29 cellular contexts compared by ENCODE assay signal in the genomic region with DNA sequence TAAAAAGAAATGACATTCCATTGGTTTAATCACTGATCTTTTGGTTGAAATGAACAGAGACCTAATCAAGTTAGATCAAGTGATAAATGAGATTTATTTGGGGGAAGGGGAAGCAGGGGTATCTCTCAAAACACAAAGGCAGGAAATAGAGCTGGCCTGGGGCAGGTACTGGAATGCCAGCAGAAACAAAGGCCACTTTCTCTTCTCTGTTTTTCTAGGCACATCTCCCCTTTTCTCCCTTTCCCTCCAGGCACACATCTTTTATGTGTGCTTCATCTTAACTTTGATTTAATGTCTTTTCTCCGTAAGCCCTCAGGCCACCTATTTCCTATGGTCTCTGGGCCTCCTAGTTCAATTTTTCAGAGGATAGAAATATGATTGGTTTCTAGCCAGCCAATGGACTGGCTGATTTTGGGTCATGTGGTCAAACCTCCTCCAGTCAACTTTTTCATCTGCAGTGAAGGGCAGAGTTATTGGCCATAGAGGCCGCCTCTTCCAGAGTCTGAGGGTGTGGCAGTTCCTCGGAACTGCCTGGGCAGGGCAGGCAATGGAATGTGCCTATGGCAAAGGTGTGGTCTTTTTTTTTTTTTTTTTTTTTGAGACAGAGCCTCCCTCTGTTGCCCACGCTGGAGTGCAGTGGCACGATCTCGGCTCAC. TPM values are rescaled to one million over a fixed set of nuclear protein-coding genes. Genes with fewer than 3 reads are reported as not detected.
A peak's percentile ranks its signal among the peaks of the same experiment; 100 is the strongest.
DNase-seq lines count a peak whose midpoint lies in the region; ATAC-seq and TF ChIP-seq lines count a peak whose summit lies in the region.
"Had no signal": no experiment of that assay in that cellular context is flagged by ENCODE, and none has a peak within 500 bp of the region (broad histone marks: within the 10 kb centered on the region; RNA-seq: fewer than 3 reads in every experiment).

No MANE protein-coding gene starts in this region.

- H3K4me3 ChIP-seq in epithelial cell of esophagus (ENCODE audit: low read length) (no peak overlapping the region), transverse colon (no peak overlapping the region), H7 (ENCODE audit: insufficient read depth, low read depth, low read length) (no peak overlapping the region)
- H3K4me3 ChIP-seq: lung, MG63, ovary, suprapubic skin, uterus had no signal

- TF ChIP-seq POLR2A in transverse colon (IDR thresholded peaks at IDR 0.05) = no peak

- peaks cover 54% of the 10 kb centered on the region for H3K4me1 Mint-ChIP-seq in HFFc6 (ENCODE audit: low read depth)
- H3K4me1 Mint-ChIP-seq: activated CD4-positive, alpha-beta T cell treated with anti-CD3 and anti-CD28 coated beads for 36 hours; CD14-positive monocyte; IgD-negative memory B cell; stimulated activated naive B cell treated with anti-CD40 and anti-IgM and Interleukin-4, amounts not matched to agents 10 μg/mL and 1 μg/mL and 100 μg/mL, for 72 hours had no signal

- TF ChIP-seq CTCF in HFFc6 (IDR thresholded peaks at IDR 0.05) (no peak), epithelial cell of esophagus (IDR thresholded peaks at IDR 0.05; ENCODE audit: insufficient read depth, low read depth, low read length, missing control alignments) (no peak), transverse colon (IDR thresholded peaks at IDR 0.05) (no peak)

- 0 out of 2 replicates have a peak, but pooled peaks cover 9% of the 10 kb centered on the region for H3K36me3 Mint-ChIP-seq in HFFc6 (ENCODE audit: low read depth)
- H3K36me3 Mint-ChIP-seq: activated naive CD8-positive, alpha-beta T cell; CD14-positive monocyte; IgD-negative memory B cell; stimulated activated naive B cell treated with anti-CD40 and anti-IgM and Interleukin-4, amounts not matched to agents 10 μg/mL and 1 μg/mL and 100 μg/mL, for 72 hours had no signal

- intact Hi-C loops in transverse colon (cut with DNase I; ENCODE audit: low total_unique reads) = no loop called here

- no peaks in the 10 kb centered on the region for H3K4me1 ChIP-seq in transverse colon
- H3K4me1 ChIP-seq: suprapubic skin, uterus had no signal

- no peaks in the 10 kb centered on the region; the same call in none of the 2 replicates for H3K27me3 Mint-ChIP-seq in HFFc6 (ENCODE audit: insufficient read depth)
- H3K27me3 Mint-ChIP-seq: activated CD4-positive, alpha-beta T cell treated with anti-CD3 and anti-CD28 coated beads for 36 hours; activated naive CD8-positive, alpha-beta T cell had no signal

- H3K27ac Mint-ChIP-seq in HFFc6 = peak overlapping the region; percentile 17; the same call in 1 of the 2 replicates
- H3K27ac Mint-ChIP-seq: activated CD4-positive, alpha-beta T cell treated with anti-CD3 and anti-CD28 coated beads for 36 hours; activated naive CD8-positive, alpha-beta T cell; CD14-positive monocyte; effector memory CD8-positive, alpha-beta T cell; IgD-negative memory B cell; stimulated activated naive B cell treated with anti-CD40 and anti-IgM and Interleukin-4, amounts not matched to agents 10 μg/mL and 1 μg/mL and 100 μg/mL, for 72 hours had no signal

- no peaks in the 10 kb centered on the region for H3K9me3 ChIP-seq in transverse colon
- H3K9me3 ChIP-seq: MG63, ovary, SK-N-SH, suprapubic skin, uterus had no signal

- H3K36me3 ChIP-seq in transverse colon (no peaks in the 10 kb centered on the region), H7 (replicated peaks; ENCODE audit: control insufficient read depth, insufficient read depth, low read length) (no peaks in the 10 kb centered on the region)
- H3K36me3 ChIP-seq: MG63, ovary, suprapubic skin, uterus had no signal

- DNase-seq in HFFc6 (no peak), RPMI7951 (ENCODE audit: low read depth) (peak; percentile 9), epithelial cell of esophagus (ENCODE audit: low read depth) (peak; percentile 54), transverse colon (peak; percentile 20), H7 (no peak), GM19240 (ENCODE audit: insufficient read length, low spot score) (no peak)
- DNase-seq: activated CD4-positive, alpha-beta T cell treated with anti-CD3 and anti-CD28 coated beads for 36 hours; activated T-cell treated with anti-CD3 and anti-CD28 coated beads for 4 hours; anterior cingulate cortex; effector memory CD8-positive, alpha-beta T cell; hypothalamus; islet precursor cell; MG63; NCI-H1417; NCI-H2081; NCI-H345; ovary; SK-N-SH; stimulated activated CD4-positive, alpha-beta T cell treated with anti-CD3 and anti-CD28 coated beads, Interleukin-4, amount 100 ng/mL, for 24 hours; stimulated activated naive B cell treated with anti-CD40 and anti-IgM and Interleukin-4, amounts not matched to agents 10 μg/mL and 1 μg/mL and 100 μg/mL, for 72 hours; T-helper 2 cell; uterus had no signal

- no peaks in the 10 kb centered on the region for H3K9me3 Mint-ChIP-seq in HFFc6
- H3K9me3 Mint-ChIP-seq: effector memory CD8-positive, alpha-beta T cell; stimulated activated naive B cell treated with anti-CD40 and anti-IgM and Interleukin-4, amounts not matched to agents 10 μg/mL and 1 μg/mL and 100 μg/mL, for 72 hours had no signal

- in situ Hi-C loops in transverse colon (cut with MboI; ENCODE audit: low pct_ligation_motif_present in 1 of 4, low pct_unique_long_range_greater_than_20kb in 1 of 4, low sequenced_read_pairs in 3 of 4) = no loop called here

- H3K27me3 ChIP-seq in transverse colon = no peaks in the 10 kb centered on the region
- no peaks in the 10 kb centered on the region for H3K27me3 ChIP-seq in H7 (ENCODE audit: control insufficient read depth, insufficient read depth, low read length)
- H3K27me3 ChIP-seq: MG63, ovary, suprapubic skin, uterus had no signal

- TF ChIP-seq EP300 in transverse colon (IDR thresholded peaks at IDR 0.05; ENCODE audit: low read depth) = no peak

- H3K4me3 Mint-ChIP-seq in HFFc6 = no peak overlapping the region
- H3K4me3 Mint-ChIP-seq: activated CD4-positive, alpha-beta T cell treated with anti-CD3 and anti-CD28 coated beads for 36 hours; activated naive CD8-positive, alpha-beta T cell; CD14-positive monocyte; effector memory CD8-positive, alpha-beta T cell; IgD-negative memory B cell; stimulated activated naive B cell treated with anti-CD40 and anti-IgM and Interleukin-4, amounts not matched to agents 10 μg/mL and 1 μg/mL and 100 μg/mL, for 72 hours had no signal

- 74 to 78% methylated on average over 1 to 6 of the region's 6 CpGs for WGBS in transverse colon (ENCODE audit: low coverage in 1 of 2), 2 donors

- no peak for ATAC-seq in activated CD4-positive, CD25-positive, alpha-beta regulatory T cell treated with anti-CD3 and anti-CD28 coated beads, Interleukin-2, amount 50 U/mL, for 24 hours
- ATAC-seq: activated CD4-positive, alpha-beta T cell treated with anti-CD3 and anti-CD28 coated beads for 36 hours; effector memory CD8-positive, alpha-beta T cell; sciatic nerve; stimulated activated naive B cell treated with anti-CD40 and anti-IgM and Interleukin-4, amounts not matched to agents 10 μg/mL and 1 μg/mL and 100 μg/mL, for 72 hours had no signal

- H3K27ac ChIP-seq in transverse colon = no peak overlapping the region
- H3K27ac ChIP-seq: ovary, suprapubic skin, uterus had no signal

RNA-seq across cellular contexts. Expression of a gene that starts 58.9 kb away (rescaled TPM):
- total RNA-seq in HFFc6 (2021; fragmentation: NEBNext Ultra II Directional; extraction: Animal tissue kit (Norgen Biotek cat#: 25700)) = 10 to 100 TPM; 28.2 to 37.0 (median 32.5) TPM
- 45.0 and 50.1 TPM in 2 replicates for total RNA-seq in RPMI7951 (2014; rRNA removed; shearing (Covaris generic))
- 10 to 100 TPM; 10.7 to 45.1 (median 31.0) TPM for total RNA-seq in transverse colon
- 84.4 and 87.1 TPM in 2 replicates for total RNA-seq in H7 (2014; rRNA removed; shearing (Covaris generic))

Comparison
In these comparisons a context has a peak if more than half of its experiments do, and no peak if none do; other contexts are left out.
1. DNase-seq: peak in RPMI7951 (single experiment), epithelial cell of esophagus (single experiment) and transverse colon (single experiment); none in HFFc6 (single experiment), H7 (single experiment) and GM19240 (single experiment).